ENCODE assay signal across 8 cellular contexts in genomic region chr20:32018269-32019155, GRCh38. TPM values are rescaled to one million over a fixed set of nuclear protein-coding genes. Genes with fewer than 3 reads are reported as not detected.
DNase-seq lines count a peak whose midpoint lies in the region; ATAC-seq and TF ChIP-seq lines count a peak whose summit lies in the region.

No MANE protein-coding gene starts in this region.

- H2AFZ ChIP-seq in HCT116 (ENCODE audit: low read depth, low read length, poor library complexity, severe bottlenecking), result no peak overlapping the region
- H2AFZ ChIP-seq in trophoblast cell (ENCODE audit: insufficient read depth, low read length, poor library complexity), result peak overlapping the region; percentile 98

- peak overlapping the region; percentile 75 for H3K18ac ChIP-seq in trophoblast cell (ENCODE audit: low read length)

- no peaks in the 10 kb centered on the region for H4K20me1 ChIP-seq in HCT116 (ENCODE audit: insufficient read depth)

- H3K9me2 ChIP-seq in HCT116 (ENCODE audit: insufficient read depth), result no peaks in the 10 kb centered on the region

- no peak for TF ChIP-seq CTCF in AG04449 (IDR thresholded peaks at IDR 0.05; ENCODE audit: insufficient read depth, low read length, missing control alignments)
- no peak for TF ChIP-seq CTCF in HCT116 (IDR thresholded peaks at IDR 0.05 in 2 of 3, conservative IDR thresholded peaks at IDR 0.05 in 1 of 3; ENCODE audit: borderline replicate concordance in 1 of 3, insufficient read depth in 1 of 3, low read depth in 2 of 3, low read length in 2 of 3)
- TF ChIP-seq CTCF in fibroblast of pulmonary artery (IDR thresholded peaks at IDR 0.05; ENCODE audit: low read length, missing control alignments), result no peak

- H3K36me3 ChIP-seq in HCT116 (ENCODE audit: control insufficient read depth in 1 of 2, insufficient read depth in 2 of 2, low read length in 2 of 2) (no peaks in the 10 kb centered on the region), trophoblast cell (ENCODE audit: control insufficient read depth in 1 of 2, insufficient read depth in 2 of 2, low read length in 2 of 2) (no peaks in the 10 kb centered on the region)

- CTCF ChIA-PET in AG04449 (lab: Yijun Ruan, JAX) (interaction anchor here (1.1 to 5.4 kb wide), 8 partner anchors 12 to 195 kb away, joined by 3 to 49 read pairs (median 4); partner anchors contain the start of gene PDRG1), HCT116 (lab: Charles Lee) (interaction anchor here (0.9 to 2.0 kb wide), 12 partner anchors 8 to 172 kb away, joined by 3 to 27 read pairs (median 7); partner anchors contain the start of gene PDRG1)

- ATAC-seq in HCT116, result peak; percentile 85
- no peak for ATAC-seq in GM18909 (IDR thresholded peaks at IDR 0.05; ENCODE audit: poor library complexity, unreplicated experiment)

- H3K23ac ChIP-seq in trophoblast cell (ENCODE audit: low read length), result no peak overlapping the region

- H4K8ac ChIP-seq in trophoblast cell (ENCODE audit: low read depth, low read length), result no peak overlapping the region

- peak; percentile 22 for TF ChIP-seq POLR2A in HCT116 (IDR thresholded peaks at IDR 0.05; ENCODE audit: borderline replicate concordance, extremely low read depth, insufficient read depth, insufficient read length)

- no TSS peak for BruUV-seq in HCT116 (replicated peaks; lab: Mats Ljungman, UMichigan)

- H3K9me3 ChIP-seq in HCT116 (ENCODE audit: control insufficient read depth in 1 of 2, insufficient read depth in 1 of 2, low read depth in 1 of 2, low read length in 2 of 2) (no peaks in the 10 kb centered on the region), trophoblast cell (ENCODE audit: insufficient read depth, low read depth, low read length) (no peaks in the 10 kb centered on the region)

- intact Hi-C loops in HCT116 (cut with micrococcal nuclease), result loop anchor here (5.0 kb wide), 1 partner anchor 464 kb away; no protein-coding TSS in a partner anchor

- H3K4me3 ChIP-seq in AG04449 (ENCODE audit: low read depth, low read length) (peak overlapping the region; percentile 15), HCT116 (replicated peaks in 1 of 2; ENCODE audit: low read depth in 1 of 2, low read length in 2 of 2) (peak overlapping the region; percentile 42 to 58), fibroblast of pulmonary artery (replicated peaks; ENCODE audit: low read depth, low read length) (peak overlapping the region; percentile 38), trophoblast cell (ENCODE audit: low read depth, low read length) (peak overlapping the region; percentile 71)

- RAD21 ChIA-PET in HCT116 (lab: Charles Lee; ENCODE audit: low non-redundant PET in 1 of 2, low total read pairs in 2 of 2, uncharacterized antibody in 2 of 2, unreplicated experiment in 2 of 2), result interaction anchor here (0.7 to 1.5 kb wide), 4 partner anchors 66 to 497 kb away, joined by 3 to 6 read pairs (median 4); partner anchors contain the start of gene PDRG1 (in 1 of the 2)

- H3K79me2 ChIP-seq in HCT116 (ENCODE audit: insufficient read depth, low read length), result no peaks in the 10 kb centered on the region
- no peaks in the 10 kb centered on the region for H3K79me2 ChIP-seq in trophoblast cell (ENCODE audit: control insufficient read depth, insufficient read depth, low read length, poor library complexity)

- H2AK5ac ChIP-seq in trophoblast cell (ENCODE audit: low read length), result no peak overlapping the region

- peak overlapping the region; percentile 42 for H3K9ac ChIP-seq in HCT116 (ENCODE audit: low read length)
- H3K9ac ChIP-seq in trophoblast cell (ENCODE audit: low read length), result no peak overlapping the region

- peak overlapping the region; percentile 48 for H4K12ac ChIP-seq in trophoblast cell (ENCODE audit: low read depth, low read length)

- WGBS in trophoblast cell (ENCODE audit: extremely low coverage, insufficient coverage, insufficient read length), result no CpG with 5 or more reads among the region's 67 CpGs

- peak overlapping the region; percentile 89 for H3K4me2 ChIP-seq in HCT116 (ENCODE audit: low read length)
- H3K4me2 ChIP-seq in trophoblast cell (ENCODE audit: low read length), result peak overlapping the region; percentile 71

- POLR2A ChIA-PET in AG04449 (lab: Yijun Ruan, JAX) (no interaction called here), HCT116 (lab: Charles Lee) (interaction anchor here (0.8 to 1.4 kb wide), 5 partner anchors 7 to 156 kb away, joined by 3 to 6 read pairs (median 3); no protein-coding TSS in a partner anchor)

- TF ChIP-seq RAD21 in HCT116 (IDR thresholded peaks at IDR 0.05; ENCODE audit: low read depth), result no peak

- peaks cover 1% of the 10 kb centered on the region for H3K79me1 ChIP-seq in trophoblast cell (ENCODE audit: low read length)

- H2BK12ac ChIP-seq in trophoblast cell (ENCODE audit: low read length), result no peak overlapping the region

- no peak overlapping the region for H2BK5ac ChIP-seq in trophoblast cell (ENCODE audit: low read depth, low read length, poor library complexity)

- no peak overlapping the region for H3K14ac ChIP-seq in trophoblast cell (ENCODE audit: low read length)

- H2BK120ac ChIP-seq in trophoblast cell (ENCODE audit: insufficient read depth, low read length, poor library complexity), result peak overlapping the region; percentile 71

- no peak overlapping the region for H4K91ac ChIP-seq in trophoblast cell (ENCODE audit: low read depth, low read length)

- H3K27ac ChIP-seq in HCT116 (ENCODE audit: low read depth, low read length) (peak overlapping the region; percentile 78), trophoblast cell (ENCODE audit: low read depth, low read length) (peak overlapping the region; percentile 9)

- H3K4me1 ChIP-seq in HCT116 (ENCODE audit: control insufficient read depth in 1 of 2, insufficient read depth in 2 of 2, low read length in 2 of 2) (peaks cover 9 to 24% of the 10 kb centered on the region in 2 experiments), trophoblast cell (ENCODE audit: control insufficient read depth in 1 of 2, insufficient read depth in 2 of 2, low read length in 2 of 2) (peaks cover 4 to 10% of the 10 kb centered on the region in 2 experiments)

- peaks cover 10% of the 10 kb centered on the region for H3K27me3 ChIP-seq in HCT116 (ENCODE audit: insufficient read depth, low read length)
- H3K27me3 ChIP-seq in trophoblast cell (ENCODE audit: insufficient read depth, low read length), result peaks cover 5% of the 10 kb centered on the region

- no peak overlapping the region for H3K4ac ChIP-seq in trophoblast cell (ENCODE audit: low read depth, low read length)

- DNase-seq in AG04449 (ENCODE audit: low read depth, low spot score) (no peak), HCT116 (ENCODE audit: low read depth, low spot score) (peak; percentile 81), NCI-H526 treated with DMSO at 0.1 percent for 48 hours (lab: John Stamatoyannopoulos, UW) (peak; percentile 93), activated T-cell treated with anti-CD3 and anti-CD28 coated beads for 1 hour (ENCODE audit: low read depth) (peak; percentile 39), fibroblast of pulmonary artery (ENCODE audit: low read depth) (no peak), trophoblast cell (peak in 1 of 2 donors; percentile 59), hippocampal formation (lab: John Stamatoyannopoulos, UW) (no peak)

TF ChIP-seq in HCT116, 20 proteins besides CTCF, POLR2A, EP300 and RAD21:
- TF ChIP-seq SP1 (IDR thresholded peaks at IDR 0.05; ENCODE audit: low read depth), result 0 out of 2 replicates have a peak, but pooled peaks have one; percentile 11
- TF ChIP-seq FOSL1 (IDR thresholded peaks at IDR 0.05; ENCODE audit: low read depth), result no peak
- TF ChIP-seq ATF3 (IDR thresholded peaks at IDR 0.05), result no peak
- TF ChIP-seq POLR2AphosphoS5 (IDR thresholded peaks at IDR 0.05; ENCODE audit: low read depth, low read length), result peak; percentile 58; the same call in 1 of the 2 replicates
- TF ChIP-seq EGR1 (IDR thresholded peaks at IDR 0.05; ENCODE audit: low read depth), result peak; percentile 60; the same call in 1 of the 2 replicates

RNA-seq across cellular contexts. Expression of gene CCM2L, which starts 8.3 kb away (rescaled TPM):
- total RNA-seq in HCT116 (2021; ENCODE audit: unreplicated experiment), result 1.4 TPM
- polyA plus RNA-seq in HCT116 (2012), result 0.75 and 1.3 TPM in 2 replicates
- 0.24 and 0.25 TPM in 2 replicates for polyA plus RNA-seq in trophoblast cell (2013)

RNA-seq across cellular contexts. Expression of gene HCK, which starts 33.5 kb away (rescaled TPM):
- total RNA-seq in HCT116 (2021; ENCODE audit: unreplicated experiment), result 0.17 TPM
- 0.09 TPM in 1 of 2 replicates, not detected in the other for polyA plus RNA-seq in HCT116 (2012)
- polyA plus RNA-seq in trophoblast cell (2013), result 0.04 TPM in 1 of 2 replicates, not detected in the other

RNA-seq across cellular contexts. Expression of gene XKR7, which starts 50.6 kb away (rescaled TPM):
- not detected for total RNA-seq in HCT116 (2021; ENCODE audit: unreplicated experiment)
- not detected in 2 replicates for polyA plus RNA-seq in HCT116 (2012)
- 0.28 and 0.37 TPM in 2 replicates for polyA plus RNA-seq in trophoblast cell (2013)

Comparison
In these comparisons a context has a peak if more than half of its experiments do, and no peak if none do; other contexts are left out.
1. DNase-seq: peak in HCT116 (single experiment), NCI-H526 treated with DMSO at 0.1 percent for 48 hours (single experiment) and activated T-cell treated with anti-CD3 and anti-CD28 coated beads for 1 hour (single experiment); none in AG04449 (single experiment), fibroblast of pulmonary artery (single experiment) and hippocampal formation (0 of 2).
2. H3K4me3 ChIP-seq: peak in every context shown above with its lines; median percentile 71 in trophoblast cell; 50 in HCT116; 38 in fibroblast of pulmonary artery; 15 in AG04449.